ENCODE assay signal across 24 cellular contexts in genomic region chr1:32768110-32768857, GRCh38. TPM values are rescaled to one million over a fixed set of nuclear protein-coding genes. Genes with fewer than 3 reads are reported as not detected.
DNase-seq lines count a peak whose midpoint lies in the region; ATAC-seq, FAIRE-seq and TF ChIP-seq lines count a peak whose summit lies in the region.
"Had no signal": no experiment of that assay in that cellular context is flagged by ENCODE, and none has a peak within 500 bp of the region (broad histone marks: within the 10 kb centered on the region; RNA-seq: fewer than 3 reads in every experiment).

No MANE protein-coding gene starts in this region.

- peaks cover 26% of the 10 kb centered on the region for H3K36me3 Mint-ChIP-seq in astrocyte (ENCODE audit: low read depth, unreplicated experiment)

- H3K36me3 ChIP-seq in astrocyte (ENCODE audit: insufficient read depth, low read length) (no peaks in the 10 kb centered on the region), mesenchymal stem cell (ENCODE audit: control insufficient read depth in 1 of 2, insufficient read depth in 2 of 2, low read depth in 1 of 2, low read length in 2 of 2) (peaks cover 25 to 67% of the 10 kb centered on the region in 2 experiments), suprapubic skin (peaks cover 33% of the 10 kb centered on the region), gastrocnemius medialis (peaks cover 0 to 1% of the 10 kb centered on the region in 2 donors), mesendoderm (ENCODE audit: control insufficient read depth, insufficient read depth, low read length) (peaks cover 2% of the 10 kb centered on the region)
- H3K36me3 ChIP-seq: neural progenitor cell had no signal

- DNase-seq in NCI-H82 (lab: John Stamatoyannopoulos, UW) (peak; percentile 46), NCI-H82 treated with DMSO at 0.1 percent for 48 hours (lab: John Stamatoyannopoulos, UW; ENCODE audit: unreplicated experiment) (no peak), astrocyte (ENCODE audit: low read depth) (no peak), mesenchymal stem cell (no peak), suprapubic skin (ENCODE audit: low spot score in 2 of 2) (no peak), gastrocnemius medialis (no peak), NCI-H226 (no peak), mesendoderm (no peak)
- DNase-seq: activated CD4-positive, alpha-beta memory T cell treated with anti-CD3 and anti-CD28 coated beads, Interleukin-2, amount 10 ng/mL, durations not matched to agents 7 days and 5 days; activated gamma-delta T cell; AML-193; GF-D8; head of caudate nucleus; NCI-H1930; NCI-H2227 treated with DMSO at 0.1 percent for 48 hours; stimulated activated naive CD4-positive, alpha-beta T cell; T1000; transverse colon had no signal

- H3K9me3 Mint-ChIP-seq in astrocyte (ENCODE audit: unreplicated experiment) = no peaks in the 10 kb centered on the region
- H3K9me3 Mint-ChIP-seq: activated CD4-positive, alpha-beta memory T cell treated with anti-CD3 and anti-CD28 coated beads, Interleukin-2, amount 10 ng/mL, durations not matched to agents 7 days and 5 days; neural progenitor cell had no signal

- TF ChIP-seq CTCF in astrocyte (IDR thresholded peaks at IDR 0.05; ENCODE audit: insufficient read depth, low read depth, low read length) (no peak), suprapubic skin (IDR thresholded peaks at IDR 0.05) (no peak), gastrocnemius medialis (IDR thresholded peaks at IDR 0.05 in 4 of 5, conservative IDR thresholded peaks at IDR 0.05 in 1 of 5) (no peak)

- H3K9me3 ChIP-seq in astrocyte (ENCODE audit: insufficient read depth, low read depth, low read length) (no peaks in the 10 kb centered on the region), mesenchymal stem cell (ENCODE audit: control insufficient read depth, low read length) (no peaks in the 10 kb centered on the region), suprapubic skin (no peaks in the 10 kb centered on the region), gastrocnemius medialis (no peaks in the 10 kb centered on the region)
- H3K9me3 ChIP-seq: transverse colon had no signal

- H2AK5ac ChIP-seq in mesenchymal stem cell (ENCODE audit: low read length, severe bottlenecking) (no peak overlapping the region), mesendoderm (ENCODE audit: low read length) (no peak overlapping the region)

- H2BK120ac ChIP-seq in mesenchymal stem cell (ENCODE audit: low read depth, low read length) = no peak overlapping the region
- H2BK120ac ChIP-seq in mesendoderm (ENCODE audit: low read depth, low read length) = no peak overlapping the region

- H3K4me3 ChIP-seq in astrocyte (ENCODE audit: insufficient read depth, low read depth, low read length) = no peak overlapping the region
- peak overlapping the region in 1 of 2 experiments; percentile 37 for H3K4me3 ChIP-seq in mesenchymal stem cell (ENCODE audit: insufficient read depth in 1 of 2, low read depth in 1 of 2, low read length in 2 of 2)
- H3K4me3 ChIP-seq in suprapubic skin = no peak overlapping the region
- H3K4me3 ChIP-seq in gastrocnemius medialis = no peak overlapping the region
- H3K4me3 ChIP-seq in mesendoderm (ENCODE audit: low read length) = no peak overlapping the region
- H3K4me3 ChIP-seq: coronary artery, neural progenitor cell, skin epidermis, transverse colon had no signal

- H3K23ac ChIP-seq in mesenchymal stem cell (ENCODE audit: low read length in 2 of 2) = no peak overlapping the region
- H3K23ac ChIP-seq in mesendoderm (ENCODE audit: low read length) = no peak overlapping the region

- H4K91ac ChIP-seq in mesenchymal stem cell (ENCODE audit: low read length) = no peak overlapping the region

- peaks cover 48% of the 10 kb centered on the region for H3K79me1 ChIP-seq in mesenchymal stem cell (replicated peaks; ENCODE audit: low read length, poor library complexity, severe bottlenecking)
- peaks cover 10% of the 10 kb centered on the region for H3K79me1 ChIP-seq in mesendoderm (ENCODE audit: low read length)

- H3K4me1 ChIP-seq in astrocyte (ENCODE audit: insufficient read depth, low read length) (peaks cover 20% of the 10 kb centered on the region), mesenchymal stem cell (ENCODE audit: control insufficient read depth, insufficient read depth, low read depth, low read length) (peaks cover 42% of the 10 kb centered on the region), suprapubic skin (peaks cover 75% of the 10 kb centered on the region), gastrocnemius medialis (peaks cover 3 to 5% of the 10 kb centered on the region in 2 donors), mesendoderm (ENCODE audit: control insufficient read depth, low read depth, low read length) (peaks cover 18% of the 10 kb centered on the region)

- no peak overlapping the region for H3K27ac Mint-ChIP-seq in astrocyte (ENCODE audit: unreplicated experiment)
- H3K27ac Mint-ChIP-seq: activated CD4-positive, alpha-beta memory T cell treated with anti-CD3 and anti-CD28 coated beads, Interleukin-2, amount 10 ng/mL, durations not matched to agents 7 days and 5 days; neural progenitor cell had no signal

- no peak overlapping the region for H3K14ac ChIP-seq in mesenchymal stem cell (ENCODE audit: low read length in 2 of 2)

- H2BK15ac ChIP-seq in mesenchymal stem cell (ENCODE audit: low read depth, poor library complexity, severe bottlenecking) (no peak overlapping the region), mesendoderm (replicated peaks; ENCODE audit: low read depth) (no peak overlapping the region)

- no peak for FAIRE-seq in astrocyte (lab: Jason Lieb, UNC)
- FAIRE-seq: bronchial epithelial cell had no signal

- intact Hi-C loops in gastrocnemius medialis (cut with DNase I; ENCODE audit: low total_unique reads) = no loop called here

- no peak overlapping the region for H3K4ac ChIP-seq in mesenchymal stem cell (ENCODE audit: low read depth in 1 of 2, low read length in 2 of 2)
- H3K4ac ChIP-seq in mesendoderm (ENCODE audit: low read depth, low read length) = no peak overlapping the region

- 89% methylated on average over 14 of the region's 16 CpGs for WGBS in mesenchymal stem cell
- 72% methylated on average over 16 of the region's 16 CpGs for WGBS in suprapubic skin
- WGBS in mesendoderm (ENCODE audit: extremely low coverage, insufficient coverage, low lambda C conversion rate) = no CpG with 5 or more reads among the region's 16 CpGs

- H3K4me2 ChIP-seq in astrocyte (ENCODE audit: low read length) = no peak overlapping the region
- no peak overlapping the region for H3K4me2 ChIP-seq in mesenchymal stem cell (ENCODE audit: low read length, poor library complexity, severe bottlenecking)
- H3K4me2 ChIP-seq in mesendoderm (ENCODE audit: low read length) = no peak overlapping the region
- H3K4me2 ChIP-seq: neural progenitor cell had no signal

- no peak for TF ChIP-seq EP300 in suprapubic skin (IDR thresholded peaks at IDR 0.05)

- H3K9ac ChIP-seq in astrocyte (ENCODE audit: low read length) (no peak overlapping the region), mesenchymal stem cell (ENCODE audit: low read length) (peak overlapping the region; percentile 29), mesendoderm (ENCODE audit: low read length) (no peak overlapping the region)
- H3K9ac ChIP-seq: neural progenitor cell had no signal

- in situ Hi-C loops in gastrocnemius medialis (cut with MboI; ENCODE audit: low sequenced_read_pairs in 4 of 4) = no loop called here

- H3K27ac ChIP-seq in astrocyte (ENCODE audit: low read depth, low read length) (no peak overlapping the region), mesenchymal stem cell (ENCODE audit: low read length, poor library complexity, severe bottlenecking) (no peak overlapping the region), suprapubic skin (peak overlapping the region; percentile 66), gastrocnemius medialis (no peak overlapping the region), mesendoderm (ENCODE audit: low read depth, low read length) (no peak overlapping the region)
- H3K27ac ChIP-seq: coronary artery, neural progenitor cell had no signal

- H3K18ac ChIP-seq in mesenchymal stem cell (ENCODE audit: low read depth in 1 of 2, low read length in 2 of 2) = no peak overlapping the region
- H3K18ac ChIP-seq in mesendoderm (ENCODE audit: low read length) = no peak overlapping the region

- H3K56ac ChIP-seq in mesendoderm (ENCODE audit: low read length) = no peak overlapping the region

- peaks cover 25% of the 10 kb centered on the region for H4K20me1 ChIP-seq in astrocyte (ENCODE audit: insufficient read depth, low read length)

- no peak overlapping the region for H4K5ac ChIP-seq in mesendoderm (ENCODE audit: low read length)

- H2BK5ac ChIP-seq in mesenchymal stem cell (ENCODE audit: low read depth, low read length, poor library complexity, severe bottlenecking) (no peak overlapping the region), mesendoderm (ENCODE audit: low read length) (no peak overlapping the region)

- peaks cover 28% of the 10 kb centered on the region for H3K79me2 ChIP-seq in astrocyte (ENCODE audit: insufficient read depth, low read length)
- peaks cover 19% of the 10 kb centered on the region for H3K79me2 ChIP-seq in mesendoderm (ENCODE audit: control insufficient read depth, insufficient read depth, low read length)

- H2AFZ ChIP-seq in astrocyte (ENCODE audit: low read depth, low read length) (no peak overlapping the region), mesenchymal stem cell (ENCODE audit: low read depth, low read length) (no peak overlapping the region)
- H2AFZ ChIP-seq: neural progenitor cell had no signal

- H3K4me1 Mint-ChIP-seq in astrocyte (ENCODE audit: low read depth, unreplicated experiment) = peaks cover 51% of the 10 kb centered on the region

- H2BK12ac ChIP-seq in mesenchymal stem cell (ENCODE audit: low read length in 2 of 2) = peak overlapping the region in 1 of 2 experiments; percentile 21

- peak overlapping the region; percentile 50 for H3K4me3 Mint-ChIP-seq in astrocyte (ENCODE audit: unreplicated experiment)
- H3K4me3 Mint-ChIP-seq: activated CD4-positive, alpha-beta memory T cell treated with anti-CD3 and anti-CD28 coated beads, Interleukin-2, amount 10 ng/mL, durations not matched to agents 7 days and 5 days; neural progenitor cell had no signal

- H3K27me3 ChIP-seq in astrocyte (ENCODE audit: insufficient read depth, low read length) (no peaks in the 10 kb centered on the region), mesenchymal stem cell (ENCODE audit: control insufficient read depth in 1 of 2, insufficient read depth in 1 of 2, low read length in 2 of 2) (no peaks in the 10 kb centered on the region), suprapubic skin (no peaks in the 10 kb centered on the region), gastrocnemius medialis (no peaks in the 10 kb centered on the region), mesendoderm (ENCODE audit: insufficient read depth, low read length, poor library complexity) (no peaks in the 10 kb centered on the region)
- H3K27me3 ChIP-seq: neural progenitor cell, transverse colon had no signal

- ATAC-seq in gastrocnemius medialis = no peak
- ATAC-seq: activated CD4-positive, CD25-positive, alpha-beta regulatory T cell treated with anti-CD3 and anti-CD28 coated beads, Interleukin-2, amount 50 U/mL, for 24 hours; left lobe of liver had no signal

- no peak for TF ChIP-seq POLR2A in suprapubic skin (IDR thresholded peaks at IDR 0.05)
- no peak for TF ChIP-seq POLR2A in gastrocnemius medialis (IDR thresholded peaks at IDR 0.05)

- H4K8ac ChIP-seq in mesenchymal stem cell (ENCODE audit: low read length) (no peak overlapping the region), mesendoderm (ENCODE audit: low read depth, low read length) (no peak overlapping the region)

- H3K27me3 Mint-ChIP-seq in astrocyte (ENCODE audit: low read depth, unreplicated experiment) = no peaks in the 10 kb centered on the region
- H3K27me3 Mint-ChIP-seq: activated CD4-positive, alpha-beta memory T cell treated with anti-CD3 and anti-CD28 coated beads, Interleukin-2, amount 10 ng/mL, durations not matched to agents 7 days and 5 days had no signal

RNA-seq across cellular contexts. Expression of gene YARS1, which starts 48.9 kb away (rescaled TPM):
- total RNA-seq in astrocyte (214 and 219 TPM in 2 replicates), suprapubic skin (10 to 100 TPM; 47.1 to 68.1 (median 50.7) TPM), gastrocnemius medialis (10 to 100 TPM; 37.8 to 59.4 (median 55.9) TPM)
- polyA plus RNA-seq in mesenchymal stem cell (2013, experiment 1 of 2) = 121 TPM
- polyA plus RNA-seq in mesenchymal stem cell (2013, experiment 2 of 2) = 121 TPM
- 217 TPM for polyA plus RNA-seq in mesendoderm (2013, experiment 1 of 2)
- 220 TPM for polyA plus RNA-seq in mesendoderm (2013, experiment 2 of 2)

RNA-seq across cellular contexts. Expression of gene S100PBP, which starts 49.2 kb away (rescaled TPM):
- 39.9 and 40.3 TPM in 2 replicates for total RNA-seq in astrocyte
- 11.4 TPM for polyA plus RNA-seq in mesenchymal stem cell (2013, experiment 1 of 2)
- 11.2 TPM for polyA plus RNA-seq in mesenchymal stem cell (2013, experiment 2 of 2)
- total RNA-seq in suprapubic skin = 10 to 100 TPM in 2 of 4 donors, 1 to 10 TPM in 2; 8.8 to 39.7 (median 18.1) TPM
- 10 to 100 TPM in 2 of 4 donors, 1 to 10 TPM in 2; 4.9 to 11.5 (median 9.9) TPM for total RNA-seq in gastrocnemius medialis
- polyA plus RNA-seq in mesendoderm (2013, experiment 1 of 2) = 15.2 TPM
- 15.5 TPM for polyA plus RNA-seq in mesendoderm (2013, experiment 2 of 2)
